Comparison of ENCODE assay signal across 16 cellular contexts in the genomic region with DNA sequence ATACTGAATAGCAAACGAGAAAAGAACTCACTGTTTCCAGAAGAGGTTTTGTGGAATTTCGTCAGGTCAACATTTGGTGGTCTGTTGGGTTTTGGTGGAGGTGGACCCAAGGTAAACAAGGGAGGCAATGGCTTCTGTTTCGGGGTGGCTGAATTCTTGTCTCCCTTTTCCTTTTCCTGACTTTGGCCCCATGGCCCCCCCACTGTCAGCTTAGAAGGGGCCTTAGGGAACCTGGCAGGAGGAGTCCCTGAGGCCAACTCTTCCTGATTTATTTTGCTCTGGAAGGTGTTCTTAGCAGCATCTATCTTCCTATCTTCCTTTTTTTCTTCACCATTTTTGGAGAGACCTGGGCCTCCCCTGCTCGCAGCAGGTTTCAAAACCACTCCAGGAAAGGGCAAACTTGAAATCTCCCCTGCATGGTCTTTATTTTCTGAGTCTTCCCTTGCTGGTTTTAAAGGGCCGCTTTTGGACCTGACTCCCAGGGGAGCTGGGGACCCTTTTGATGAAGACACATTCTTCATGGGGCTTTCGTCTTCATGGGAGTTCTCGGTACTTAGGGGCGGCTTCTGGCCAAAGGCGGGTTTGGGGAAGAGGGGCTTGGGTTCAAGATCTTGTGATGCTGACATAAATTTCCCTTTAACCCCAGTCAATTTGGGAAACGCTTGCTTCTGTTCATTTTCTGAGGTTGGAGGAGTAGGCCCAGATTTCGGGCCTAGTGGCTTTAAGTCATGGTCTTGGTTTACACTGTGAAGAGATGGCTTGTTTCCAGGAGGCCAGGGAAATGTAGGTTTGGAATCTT. TPM values are rescaled to one million over a fixed set of nuclear protein-coding genes. Genes with fewer than 3 reads are reported as not detected.
A peak's percentile ranks its signal among the peaks of the same experiment; 100 is the strongest.
DNase-seq lines count a peak whose midpoint lies in the region; ATAC-seq and TF ChIP-seq lines count a peak whose summit lies in the region.
"Had no signal": no experiment of that assay in that cellular context is flagged by ENCODE, and none has a peak within 500 bp of the region (broad histone marks: within the 10 kb centered on the region; RNA-seq: fewer than 3 reads in every experiment).

No MANE protein-coding gene starts in this region.

- DNase-seq in CD4-positive, CD25-positive, alpha-beta regulatory T cell, result peak in 1 of 3 donors; percentile 54
- DNase-seq in HL-60 (ENCODE audit: low read depth in 1 of 2, low spot score in 1 of 2) (no peak), natural killer cell (no peak), SW480 (ENCODE audit: low spot score) (no peak), inferior parietal cortex (ENCODE audit: extremely low spot score) (no peak)
- DNase-seq in activated naive CD8-positive, alpha-beta T cell treated with anti-CD3 and anti-CD28 coated beads, Interleukin-2, amount 50 U/mL, for 24 hours, result no peak
- DNase-seq: foreskin fibroblast, mesendoderm, NCI-H1048, NCI-H2171 treated with DMSO at 0.1 percent for 48 hours, pancreas, SHP77 treated with DMSO at 0.1 percent for 48 hours had no signal

- H3K36me3 ChIP-seq in CD4-positive, CD25-positive, alpha-beta regulatory T cell (ENCODE audit: control insufficient read depth, insufficient read depth, low read length), result no peaks in the 10 kb centered on the region
- H3K36me3 ChIP-seq: pancreas had no signal

- peak overlapping the region; percentile 100 for H3K4me3 ChIP-seq in CD4-positive, CD25-positive, alpha-beta regulatory T cell (ENCODE audit: low read depth, low read length)
- no peak overlapping the region for H3K4me3 ChIP-seq in HL-60 (replicated peaks; ENCODE audit: insufficient read depth, low read length)
- H3K4me3 ChIP-seq: pancreas had no signal

- peak overlapping the region; percentile 92 to 98 (median 93) for H3K27ac Mint-ChIP-seq in CD4-positive, CD25-positive, alpha-beta regulatory T cell
- peak overlapping the region; percentile 93 for H3K27ac Mint-ChIP-seq in activated naive CD8-positive, alpha-beta T cell treated with anti-CD3 and anti-CD28 coated beads, Interleukin-2, amount 50 U/mL, for 24 hours
- peak overlapping the region; percentile 96 to 98 for H3K27ac Mint-ChIP-seq in natural killer cell
- H3K27ac Mint-ChIP-seq: brain had no signal

- peaks cover 28% of the 10 kb centered on the region for H3K36me3 Mint-ChIP-seq in CD4-positive, CD25-positive, alpha-beta regulatory T cell
- H3K36me3 Mint-ChIP-seq in activated naive CD8-positive, alpha-beta T cell treated with anti-CD3 and anti-CD28 coated beads, Interleukin-2, amount 50 U/mL, for 24 hours (ENCODE audit: low read depth), result no peaks in the 10 kb centered on the region
- no peaks in the 10 kb centered on the region for H3K36me3 Mint-ChIP-seq in natural killer cell
- H3K36me3 Mint-ChIP-seq: brain had no signal

- H3K4me3 Mint-ChIP-seq in CD4-positive, CD25-positive, alpha-beta regulatory T cell, result peak overlapping the region; percentile 94 to 99 (median 96)
- H3K4me3 Mint-ChIP-seq in activated naive CD8-positive, alpha-beta T cell treated with anti-CD3 and anti-CD28 coated beads, Interleukin-2, amount 50 U/mL, for 24 hours, result peak overlapping the region; percentile 86
- H3K4me3 Mint-ChIP-seq in natural killer cell, result peak overlapping the region; percentile 88
- H3K4me3 Mint-ChIP-seq: brain had no signal

- H3K9me3 ChIP-seq in CD4-positive, CD25-positive, alpha-beta regulatory T cell (ENCODE audit: control insufficient read depth in 2 of 2, low read length in 2 of 2), result no peaks in the 10 kb centered on the region
- H3K9me3 ChIP-seq: pancreas had no signal

- intact Hi-C loops in natural killer cell (cut with micrococcal nuclease), result loop anchor here (2.0 kb wide), 1 partner anchor 15 kb away; no protein-coding TSS in a partner anchor

- H3K27ac ChIP-seq in CD4-positive, CD25-positive, alpha-beta regulatory T cell (ENCODE audit: insufficient read depth, low read length, poor library complexity, severe bottlenecking), result peak overlapping the region; percentile 84
- peak overlapping the region; percentile 62 for H3K27ac ChIP-seq in HL-60 (replicated peaks)
- H3K27ac ChIP-seq: pancreas had no signal

- no peaks in the 10 kb centered on the region for H3K27me3 Mint-ChIP-seq in CD4-positive, CD25-positive, alpha-beta regulatory T cell
- no peaks in the 10 kb centered on the region for H3K27me3 Mint-ChIP-seq in activated naive CD8-positive, alpha-beta T cell treated with anti-CD3 and anti-CD28 coated beads, Interleukin-2, amount 50 U/mL, for 24 hours
- no peaks in the 10 kb centered on the region for H3K27me3 Mint-ChIP-seq in natural killer cell (ENCODE audit: low read depth in 2 of 2)
- H3K27me3 Mint-ChIP-seq: brain had no signal

- H3K4me1 ChIP-seq in CD4-positive, CD25-positive, alpha-beta regulatory T cell (ENCODE audit: control insufficient read depth, insufficient read depth, low read length, poor library complexity, severe bottlenecking), result peaks cover 52% of the 10 kb centered on the region
- H3K4me1 ChIP-seq: pancreas had no signal

- H3K9me3 Mint-ChIP-seq in CD4-positive, CD25-positive, alpha-beta regulatory T cell, result no peaks in the 10 kb centered on the region
- no peaks in the 10 kb centered on the region for H3K9me3 Mint-ChIP-seq in activated naive CD8-positive, alpha-beta T cell treated with anti-CD3 and anti-CD28 coated beads, Interleukin-2, amount 50 U/mL, for 24 hours
- H3K9me3 Mint-ChIP-seq in natural killer cell, result no peaks in the 10 kb centered on the region
- H3K9me3 Mint-ChIP-seq: brain had no signal

- no peak for ATAC-seq in CD4-positive, CD25-positive, alpha-beta regulatory T cell (ENCODE audit: low read depth in 2 of 2)
- ATAC-seq in activated naive CD8-positive, alpha-beta T cell treated with anti-CD3 and anti-CD28 coated beads, Interleukin-2, amount 50 U/mL, for 24 hours, result no peak
- ATAC-seq in natural killer cell, result no peak
- ATAC-seq in GM21381 (IDR thresholded peaks at IDR 0.05; ENCODE audit: unreplicated experiment), result no peak
- no peak for ATAC-seq in HG03439 (IDR thresholded peaks at IDR 0.05; ENCODE audit: unreplicated experiment)

- TF ChIP-seq CTCF in HL-60 (IDR thresholded peaks at IDR 0.05; ENCODE audit: insufficient read depth, low read length), result no peak
- no peak for TF ChIP-seq CTCF in natural killer cell (IDR thresholded peaks at IDR 0.05)

- H3K27me3 ChIP-seq in CD4-positive, CD25-positive, alpha-beta regulatory T cell (ENCODE audit: control insufficient read depth, insufficient read depth, low read length), result no peaks in the 10 kb centered on the region
- no peaks in the 10 kb centered on the region for H3K27me3 ChIP-seq in HL-60 (ENCODE audit: insufficient read depth, poor library complexity, severe bottlenecking)
- H3K27me3 ChIP-seq: BLaER1 treated with 17β-estradiol and CSF1 and Interleukin-3, amounts not matched to agents 10 nM and 100 nM; pancreas had no signal

- H3K4me1 Mint-ChIP-seq in CD4-positive, CD25-positive, alpha-beta regulatory T cell, result peaks cover 10 to 43% (median 34%) of the 10 kb centered on the region in 4 donors
- peaks cover 58% of the 10 kb centered on the region for H3K4me1 Mint-ChIP-seq in activated naive CD8-positive, alpha-beta T cell treated with anti-CD3 and anti-CD28 coated beads, Interleukin-2, amount 50 U/mL, for 24 hours
- H3K4me1 Mint-ChIP-seq in natural killer cell, result peaks cover 76 to 91% of the 10 kb centered on the region in 2 donors
- H3K4me1 Mint-ChIP-seq: brain had no signal

RNA-seq across cellular contexts. Expression of gene FYB1, which starts 17.4 kb away (rescaled TPM):
- 639 TPM for total RNA-seq in CD4-positive, CD25-positive, alpha-beta regulatory T cell
- polyA plus RNA-seq in CD4-positive, CD25-positive, alpha-beta regulatory T cell, result 100 to 1,000 TPM; 197 to 254 (median 226) TPM
- 100 to 1,000 TPM; 277 to 340 (median 295) TPM for total RNA-seq in natural killer cell
